In the genomic region with DNA sequence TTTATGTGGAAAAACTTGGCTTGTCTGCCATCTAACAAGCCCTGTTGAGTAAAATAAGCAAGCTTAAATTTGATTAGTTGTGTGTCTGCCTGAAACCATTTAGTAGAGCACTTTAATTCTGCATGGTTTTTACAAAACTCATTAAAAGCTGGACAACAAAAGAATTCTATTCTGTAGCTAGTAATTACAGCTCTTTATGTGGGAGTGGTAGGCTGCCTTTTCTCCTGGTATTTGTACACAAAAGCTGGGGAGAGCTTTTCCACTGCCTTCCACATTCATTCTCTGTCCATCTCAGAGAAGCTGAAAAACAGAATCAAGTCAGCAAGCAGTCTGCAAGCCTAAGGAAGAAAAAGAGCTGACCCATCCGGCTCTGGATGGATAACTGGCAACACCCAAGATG, we compare ENCODE assay signal across 8 cellular contexts. TPM values are rescaled to one million over a fixed set of nuclear protein-coding genes. Genes with fewer than 3 reads are reported as not detected.
DNase-seq lines count a peak whose midpoint lies in the region; ATAC-seq, FAIRE-seq and TF ChIP-seq lines count a peak whose summit lies in the region.

No MANE protein-coding gene starts in this region.

- H3K4ac ChIP-seq in mesenchymal stem cell (ENCODE audit: low read depth in 1 of 2, low read length in 2 of 2), result no peak overlapping the region

- 33% methylated on average over 1 of the region's 1 CpG for WGBS in K562 (ENCODE audit: insufficient coverage, low coverage, missing lambda C conversion rate)
- WGBS in mesenchymal stem cell, result 36% methylated on average over 1 of the region's 1 CpG

- no peak overlapping the region for H2BK120ac ChIP-seq in mesenchymal stem cell (ENCODE audit: low read depth, low read length)

- peak overlapping the region in 1 of 2 experiments; percentile 75; a peak in 1 of 4 replicates for H3K9ac ChIP-seq in K562 (ENCODE audit: insufficient read depth in 1 of 2, low read depth in 2 of 2, low read length in 2 of 2)
- peak overlapping the region; percentile 82 for H3K9ac ChIP-seq in mesenchymal stem cell (ENCODE audit: low read length)

- 0 out of 2 replicates have a peak, but pooled peaks cover 12% of the 10 kb centered on the region for H4K20me1 ChIP-seq in K562 (replicated peaks; ENCODE audit: control insufficient read depth, insufficient read depth, low read length)

- H3K9me3 ChIP-seq in right atrium auricular region (no peaks in the 10 kb centered on the region), K562 (replicated peaks; ENCODE audit: control insufficient read depth, insufficient read depth, low read depth, low read length) (no peaks in the 10 kb centered on the region), mesenchymal stem cell (ENCODE audit: control insufficient read depth, low read length) (no peaks in the 10 kb centered on the region)

- no peak overlapping the region for H3K14ac ChIP-seq in mesenchymal stem cell (ENCODE audit: low read length in 2 of 2)

- H3K4me2 ChIP-seq in K562 (ENCODE audit: insufficient read depth, low read length) (0 out of 2 replicates have a peak overlapping the region, but pooled peaks have one; percentile 13), mesenchymal stem cell (ENCODE audit: low read length, poor library complexity, severe bottlenecking) (peak overlapping the region; percentile 46)

- TF ChIP-seq RAD21 in K562 (CRISPR knock-in tag; conservative IDR thresholded peaks at IDR 0.05 in 1 of 2, IDR thresholded peaks at IDR 0.05 in 1 of 2), result no peak

- H3K23ac ChIP-seq in mesenchymal stem cell (ENCODE audit: low read length in 2 of 2), result no peak overlapping the region

- peak overlapping the region; percentile 98 to 99 for H3K27ac ChIP-seq in right atrium auricular region
- H3K27ac ChIP-seq in K562 (ENCODE audit: extremely low read depth, low read depth, low read length), result no peak overlapping the region
- H3K27ac ChIP-seq in mesenchymal stem cell (ENCODE audit: low read length, poor library complexity, severe bottlenecking), result no peak overlapping the region

- H4K8ac ChIP-seq in mesenchymal stem cell (ENCODE audit: low read length), result peak overlapping the region; percentile 31

- H2BK12ac ChIP-seq in mesenchymal stem cell (ENCODE audit: low read length in 2 of 2), result no peak overlapping the region

- no peak for TF ChIP-seq EP300 in K562 (IDR thresholded peaks at IDR 0.05; ENCODE audit: low read length)

- H3K4me1 ChIP-seq in right atrium auricular region (peaks cover 0 to 33% of the 10 kb centered on the region in 2 donors), K562 (replicated peaks in 1 of 2; ENCODE audit: control insufficient read depth in 2 of 2, insufficient read depth in 2 of 2, low read length in 2 of 2) (peaks cover 33 to 37% of the 10 kb centered on the region in 2 experiments), mesenchymal stem cell (ENCODE audit: control insufficient read depth, insufficient read depth, low read depth, low read length) (peaks cover 19% of the 10 kb centered on the region)

- H3K79me2 ChIP-seq in K562 (ENCODE audit: control insufficient read depth, insufficient read depth, low read length), result peaks cover 34% of the 10 kb centered on the region

- intact Hi-C loops in left cardiac atrium (cut with DNase I) (loop anchor here in 1 of 2 donors (5.0 to 10.0 kb wide), 3 partner anchors 73 to 180 kb away; no protein-coding TSS in a partner anchor), K562 (cut with micrococcal nuclease) (loop anchor here (5.0 to 10.0 kb wide), 3 partner anchors 45 to 330 kb away; no protein-coding TSS in a partner anchor)

- POLR2A ChIA-PET in K562 (lab: Yijun Ruan, JAX), result interaction anchor here (0.6 to 5.5 kb wide), 13 partner anchors 10 to 198 kb away, joined by 3 to 38 read pairs (median 5); no protein-coding TSS in a partner anchor

- H2AK5ac ChIP-seq in mesenchymal stem cell (ENCODE audit: low read length, severe bottlenecking), result no peak overlapping the region

- no peak for FAIRE-seq in K562 (lab: Jason Lieb, UNC)

- H3K4me3 ChIP-seq in right atrium auricular region (peak overlapping the region; percentile 96 to 97), K562 (peak overlapping the region; percentile 69; the same call in 1 of the 2 replicates), mesenchymal stem cell (ENCODE audit: insufficient read depth in 1 of 2, low read depth in 1 of 2, low read length in 2 of 2) (peak overlapping the region in 1 of 2 experiments; percentile 84)

- ATAC-seq in left cardiac atrium, result no peak
- ATAC-seq in K562, result no peak
- ATAC-seq in HG03135 (IDR thresholded peaks at IDR 0.05; ENCODE audit: unreplicated experiment), result no peak
- no peak for ATAC-seq in GM21737 (IDR thresholded peaks at IDR 0.05; ENCODE audit: unreplicated experiment)

- H3K79me1 ChIP-seq in mesenchymal stem cell (replicated peaks; ENCODE audit: low read length, poor library complexity, severe bottlenecking), result peaks cover 11% of the 10 kb centered on the region

- no peak overlapping the region for H2AFZ ChIP-seq in K562 (ENCODE audit: low read depth, low read length)
- H2AFZ ChIP-seq in mesenchymal stem cell (ENCODE audit: low read depth, low read length), result no peak overlapping the region

- no peak overlapping the region for H2BK15ac ChIP-seq in mesenchymal stem cell (ENCODE audit: low read depth, poor library complexity, severe bottlenecking)

- H4K91ac ChIP-seq in mesenchymal stem cell (ENCODE audit: low read length), result no peak overlapping the region

- no peak overlapping the region for H2BK5ac ChIP-seq in mesenchymal stem cell (ENCODE audit: low read depth, low read length, poor library complexity, severe bottlenecking)

- no peak for TF ChIP-seq POLR2A in K562 (conservative IDR thresholded peaks at IDR 0.05)

- H3K18ac ChIP-seq in mesenchymal stem cell (ENCODE audit: low read depth in 1 of 2, low read length in 2 of 2), result no peak overlapping the region

- peaks cover 4% of the 10 kb centered on the region for H3K9me1 ChIP-seq in K562 (ENCODE audit: control insufficient read depth, insufficient read depth, low read length)

- H3K27me3 ChIP-seq in right atrium auricular region, result no peaks in the 10 kb centered on the region
- no peaks in the 10 kb centered on the region; a peak in 1 of 5 replicates for H3K27me3 ChIP-seq in K562 (ENCODE audit: control insufficient read depth in 2 of 2, insufficient read depth in 2 of 2, low read length in 2 of 2)
- no peaks in the 10 kb centered on the region for H3K27me3 ChIP-seq in mesenchymal stem cell (ENCODE audit: control insufficient read depth in 1 of 2, insufficient read depth in 1 of 2, low read length in 2 of 2)

- H3K36me3 ChIP-seq in right atrium auricular region (peaks cover 23% of the 10 kb centered on the region), K562 (ENCODE audit: control insufficient read depth, insufficient read depth, low read length) (peaks cover 48% of the 10 kb centered on the region; the same call in 2 of the 3 replicates), mesenchymal stem cell (ENCODE audit: control insufficient read depth in 1 of 2, insufficient read depth in 2 of 2, low read depth in 1 of 2, low read length in 2 of 2) (peaks cover 3 to 9% of the 10 kb centered on the region in 2 experiments)

- BruUV-seq in K562 (replicated peaks; lab: Mats Ljungman, UMichigan), result TSS peak; percentile 38

- CTCF ChIA-PET in K562 (lab: Yijun Ruan, JAX; ENCODE audit: low intra/inter-chr PET ratio), result no interaction called here

- TF ChIP-seq CTCF in right atrium auricular region (IDR thresholded peaks at IDR 0.05) (no peak), K562 (IDR thresholded peaks at IDR 0.05 in 2 of 3, conservative IDR thresholded peaks at IDR 0.05 in 1 of 3; ENCODE audit: insufficient read depth in 2 of 3, low read depth in 1 of 3, low read length in 3 of 3) (no peak), GM20000 (IDR thresholded peaks at IDR 0.05; ENCODE audit: extremely low read depth, missing control alignments) (no peak)

- in situ Hi-C loops in K562 (cut with MboI), result no loop called here

- DNase-seq in right atrium auricular region (ENCODE audit: low spot score), result no peak
- no peak for DNase-seq in left cardiac atrium
- DNase-seq in K562 (ENCODE audit: extremely low read depth in 1 of 4, low spot score in 3 of 4), result no peak
- DNase-seq in mesenchymal stem cell, result peak; percentile 45
- no peak for DNase-seq in GM20000 (ENCODE audit: low spot score)
- no peak for DNase-seq in stimulated activated naive CD4-positive, alpha-beta T cell (lab: John Stamatoyannopoulos, UW)

TF ChIP-seq in K562, 482 proteins besides CTCF, POLR2A, EP300 and RAD21 (continues in another document):
- TF ChIP-seq ZNF3 (CRISPR knock-in tag; IDR thresholded peaks at IDR 0.05) (no peak), ZNF175 (CRISPR knock-in tag; IDR thresholded peaks at IDR 0.05; ENCODE audit: low read depth) (no peak)

RNA-seq across cellular contexts. Expression of gene ETS2, which starts 1.8 kb away (rescaled TPM):
- 10 to 100 TPM; 31.4 to 37.2 TPM for total RNA-seq in right atrium auricular region
- total RNA-seq in left cardiac atrium, result 100 to 1,000 TPM in 1 of 2 donors, 10 to 100 TPM in 1; 48.7 to 114 TPM
- 11.0 and 16.7 TPM in 2 replicates for total RNA-seq in K562 (2011; cell fraction: chromatin; rRNA removed; ENCODE audit: low replicate concordance)
- 10.9 and 16.3 TPM in 2 replicates for total RNA-seq in K562 (2011; cell fraction: nucleolus; rRNA removed)
- 9.7 and 11.9 TPM in 2 replicates for total RNA-seq in K562 (2011; cell fraction: nucleoplasm; rRNA removed)
- total RNA-seq in K562 (2014; rRNA removed), result 12.2 and 13.1 TPM in 2 replicates
- 11.2 and 11.5 TPM in 2 replicates for total RNA-seq in K562 (2014; rRNA removed; fragmentation: Illumina TruSeq; extraction: Trizol)
- 14.0 and 15.4 TPM in 2 replicates for total RNA-seq in K562 (2015; rRNA removed; fragmentation: Illumina TruSeq; extraction: Trizol)
- 24.4 and 26.2 TPM in 2 replicates for total RNA-seq in K562 (2021)
- 8.7 and 10.5 TPM in 2 replicates for polyA plus RNA-seq in K562 (2011; rRNA removed)
- polyA plus RNA-seq in K562 (2011; cell fraction: cytosol; rRNA removed), result 5.4 and 6.5 TPM in 2 replicates
- polyA plus RNA-seq in K562 (2011; cell fraction: nucleus; rRNA removed), result 17.0 and 22.9 TPM in 2 replicates
- 12.5 and 19.4 TPM in 2 replicates for polyA plus RNA-seq in K562 (2012)
- 17.9 and 24.2 TPM in 2 replicates for polyA plus RNA-seq in K562 (2014; fragmentation: Illumina TruSeq; extraction: Trizol)
- 1 to 10 TPM; 1.7 to 2.2 TPM for polyA plus RNA-seq in K562 (2014; fragmentation: Nextera tagmentation; extraction: Ambion mirVana)
- polyA plus RNA-seq in K562 (2014; rRNA removed), result 12.8 and 13.7 TPM in 2 replicates
- 6.7 and 7.2 TPM in 2 replicates for polyA minus RNA-seq in K562 (2011; rRNA and poly(A)+ RNA removed)
- polyA minus RNA-seq in K562 (2011; cell fraction: cytosol; rRNA and poly(A)+ RNA removed), result 7.4 and 11.6 TPM in 2 replicates
- 9.2 and 9.9 TPM in 2 replicates for polyA minus RNA-seq in K562 (2011; cell fraction: nucleus; rRNA and poly(A)+ RNA removed)
- polyA plus RNA-seq in mesenchymal stem cell (2013, experiment 1 of 2), result 85.3 TPM
- 83.5 TPM for polyA plus RNA-seq in mesenchymal stem cell (2013, experiment 2 of 2)

Comparison
In these comparisons a context has a peak if more than half of its experiments do, and no peak if none do; other contexts are left out.
1. H3K27ac ChIP-seq: peak in right atrium auricular region (2 of 2); none in K562 (single experiment) and mesenchymal stem cell (single experiment).